24 cellular contexts compared by ENCODE assay signal in genomic region chr6:100271625-100272024, GRCh38.
"Had no signal": no experiment of that assay in that cellular context is flagged by ENCODE, and none has a peak within 500 bp of the region (broad histone marks: within the 10 kb centered on the region; RNA-seq: fewer than 3 reads in every experiment).

No MANE protein-coding gene starts in this region.

- H3K9me3 ChIP-seq: left ventricle myocardium inferior, neutrophil, ovary, right atrium auricular region, right lobe of liver, tibial nerve, uterus had no signal

- DNase-seq: islet precursor cell; left ventricle myocardium inferior; mesendoderm; naive B cell; natural killer cell; nephron progenitor cell; occipital lobe; ovary; right lobe of liver; stimulated activated CD4-positive, alpha-beta T cell treated with anti-CD3 and anti-CD28 coated beads, Interleukin-1b, Interleukin-23, amount 100 ng/mL, for 48 hours; stimulated activated CD4-positive, alpha-beta T cell treated with anti-CD3 and anti-CD28 coated beads, Interleukin-2, amount 100 ng/mL, for 48 hours; stimulated activated CD4-positive, alpha-beta T cell treated with anti-CD3 and anti-CD28 coated beads, Interleukin-4, amount 100 ng/mL, for 4 hours; stimulated activated CD8-positive, alpha-beta memory T cell treated with anti-CD3 and anti-CD28 coated beads, Interleukin-4, amount 100 ng/mL, for 48 hours; stimulated activated naive CD4-positive, alpha-beta T cell treated with Interleukin-2 at 50 U/mL for 16 hours; stimulated activated naive CD8-positive, alpha-beta T cell treated with anti-CD3 and anti-CD28 coated beads, Interleukin-15, amount 100 ng/mL, for 72 hours; substantia nigra; uterus had no signal

- H2AFZ ChIP-seq: neural progenitor cell had no signal

- H3K36me3 ChIP-seq: left ventricle myocardium inferior, neural progenitor cell, neutrophil, ovary, right atrium auricular region, right lobe of liver, tibial nerve, uterus had no signal

- H3K4me1 ChIP-seq: left ventricle myocardium inferior, neural progenitor cell, right atrium auricular region, right lobe of liver, tibial nerve, uterus had no signal

- ATAC-seq: natural killer cell; right lobe of liver; stimulated activated memory B cell treated with anti-CD40 and anti-IgM and Interleukin-4, amounts not matched to agents 10 μg/mL and 1 μg/mL and 100 μg/mL, for 72 hours; stimulated activated naive CD8-positive, alpha-beta T cell treated with anti-CD3 and anti-CD28 coated beads, Interleukin-15, amount 100 ng/mL, for 72 hours had no signal

- H3K4me2 ChIP-seq: neural progenitor cell, smooth muscle cell had no signal

- H3K27me3 ChIP-seq: neural progenitor cell, neutrophil, ovary, right atrium auricular region, right lobe of liver, tibial nerve, uterus had no signal

- H3K9ac ChIP-seq: neural progenitor cell had no signal

- H3K4me3 ChIP-seq: left ventricle myocardium inferior, lung, neural progenitor cell, ovary, right atrium auricular region, right lobe of liver, smooth muscle cell, tibial nerve, uterus had no signal

- H3K27ac ChIP-seq: left ventricle myocardium inferior, neural progenitor cell, neutrophil, ovary, right atrium auricular region, right lobe of liver, tibial nerve, uterus had no signal
